8 cellular contexts compared by ENCODE assay signal in genomic region chr16:52976539-52977167, GRCh38.
DNase-seq lines count a peak whose midpoint lies in the region; ATAC-seq and TF ChIP-seq lines count a peak whose summit lies in the region.

No MANE protein-coding gene starts in this region.

- DNase-seq in DMS53 (lab: John Stamatoyannopoulos, UW) (peak; percentile 73), NCI-H2107 (lab: John Stamatoyannopoulos, UW) (peak; percentile 11), fibroblast of the aortic adventitia (ENCODE audit: low read depth) (peak; percentile 27), NCI-H2081 treated with DMSO at 0.1 percent for 48 hours (lab: John Stamatoyannopoulos, UW) (no peak), DMS79 treated with DMSO at 0.1 percent for 48 hours (lab: John Stamatoyannopoulos, UW) (no peak)
- DNase-seq in activated effector memory CD4-positive, alpha-beta T cell treated with Interleukin-2 at 50 U/mL for 16 hours = no peak
- no peak for DNase-seq in stimulated activated CD4-positive, alpha-beta T cell treated with anti-CD3 and anti-CD28 coated beads, Interleukin-4, amount 100 ng/mL, for 24 hours

- no peak overlapping the region for H3K4me3 ChIP-seq in fibroblast of the aortic adventitia (ENCODE audit: low read depth, low read length)

- ATAC-seq in GM19463 (IDR thresholded peaks at IDR 0.05; ENCODE audit: unreplicated experiment) = peak; percentile 72

- TF ChIP-seq CTCF in fibroblast of the aortic adventitia (IDR thresholded peaks at IDR 0.05; ENCODE audit: insufficient read depth, low read length) = peak; percentile 30

Comparison
In these comparisons a context has a peak if more than half of its experiments do, and no peak if none do; other contexts are left out.
1. DNase-seq: peak in DMS53 (single experiment), NCI-H2107 (single experiment) and fibroblast of the aortic adventitia (single experiment); none in NCI-H2081 treated with DMSO at 0.1 percent for 48 hours (single experiment), activated effector memory CD4-positive, alpha-beta T cell treated with Interleukin-2 at 50 U/mL for 16 hours (single experiment), DMS79 treated with DMSO at 0.1 percent for 48 hours (single experiment) and stimulated activated CD4-positive, alpha-beta T cell treated with anti-CD3 and anti-CD28 coated beads, Interleukin-4, amount 100 ng/mL, for 24 hours (single experiment).